Comparison of ENCODE assay signal across 27 cellular contexts in genomic region chr5:660491-661030, GRCh38. TPM values are rescaled to one million over a fixed set of nuclear protein-coding genes. Genes with fewer than 3 reads are reported as not detected.
"Had no signal": no experiment of that assay in that cellular context is flagged by ENCODE, and none has a peak within 500 bp of the region (broad histone marks: within the 10 kb centered on the region; RNA-seq: fewer than 3 reads in every experiment).

No MANE protein-coding gene starts in this region.

- H3K9me3 ChIP-seq: SJCRH30, SK-N-SH had no signal

- H3K4me1 Mint-ChIP-seq: activated B cell treated with CpG ODN at 0.5 μM for 24 hours; activated CD4-positive, alpha-beta T cell treated with anti-CD3 and anti-CD28 coated beads, Interleukin-2, amount 10 ng/mL, durations not matched to agents 24 days and 14 days; activated CD8-positive, alpha-beta memory T cell treated with anti-CD3 and anti-CD28 coated beads, Interleukin-2, amount 10 ng/mL, durations not matched to agents 7 days and 5 days; brain had no signal

- DNase-seq: activated B cell treated with CpG ODN at 0.5 μM for 24 hours; activated CD4-positive, alpha-beta T cell treated with anti-CD3 and anti-CD28 coated beads for 1 hour; activated CD4-positive, alpha-beta T cell treated with anti-CD3 and anti-CD28 coated beads, Interleukin-2, amount 10 ng/mL, durations not matched to agents 24 days and 14 days; activated CD4-positive, alpha-beta T cell treated with anti-CD3 and anti-CD28 coated beads, Interleukin-2, amount 50 U/mL, for 48 hours; activated CD8-positive, alpha-beta memory T cell treated with anti-CD3 and anti-CD28 coated beads, Interleukin-2, amount 10 ng/mL, durations not matched to agents 7 days and 5 days; activated effector memory CD4-positive, alpha-beta T cell treated with anti-CD3 and anti-CD28 coated beads, Interleukin-2, amount 50 U/mL, for 16 hours; activated naive CD4-positive, alpha-beta T cell treated with Interleukin-2 at 50 U/mL for 16 hours; activated T-cell treated with anti-CD3 and anti-CD28 coated beads, Interleukin-2, amount 50 U/mL, for 24 hours; amygdala; IMR-90; KG1; NCI-H1092; NCI-H1417 treated with DMSO at 0.1 percent for 48 hours; NCI-H1694; NCI-H2029 treated with DMSO at 0.1 percent for 48 hours; NCI-H345; NCI-H510A; NCI-H526 treated with DMSO at 0.1 percent for 48 hours; NCI-H82; SJCRH30; SK-N-SH; SW 1271; T-helper 9 cell had no signal

- H3K9me3 Mint-ChIP-seq: activated B cell treated with CpG ODN at 0.5 μM for 24 hours; activated CD4-positive, alpha-beta T cell treated with anti-CD3 and anti-CD28 coated beads, Interleukin-2, amount 10 ng/mL, durations not matched to agents 24 days and 14 days; activated T-cell treated with anti-CD3 and anti-CD28 coated beads, Interleukin-2, amount 50 U/mL, for 24 hours had no signal

- H3K4me3 Mint-ChIP-seq: activated B cell treated with CpG ODN at 0.5 μM for 24 hours; activated CD4-positive, alpha-beta T cell treated with anti-CD3 and anti-CD28 coated beads, Interleukin-2, amount 10 ng/mL, durations not matched to agents 24 days and 14 days; activated CD8-positive, alpha-beta memory T cell treated with anti-CD3 and anti-CD28 coated beads, Interleukin-2, amount 10 ng/mL, durations not matched to agents 7 days and 5 days; activated naive CD8-positive, alpha-beta T cell; activated T-cell treated with anti-CD3 and anti-CD28 coated beads, Interleukin-2, amount 50 U/mL, for 24 hours; brain had no signal

- H3K27me3 Mint-ChIP-seq: activated B cell treated with CpG ODN at 0.5 μM for 24 hours; activated CD4-positive, alpha-beta T cell treated with anti-CD3 and anti-CD28 coated beads, Interleukin-2, amount 10 ng/mL, durations not matched to agents 24 days and 14 days; activated CD8-positive, alpha-beta memory T cell treated with anti-CD3 and anti-CD28 coated beads, Interleukin-2, amount 10 ng/mL, durations not matched to agents 7 days and 5 days; activated naive CD8-positive, alpha-beta T cell; activated T-cell treated with anti-CD3 and anti-CD28 coated beads, Interleukin-2, amount 50 U/mL, for 24 hours; brain had no signal

- ATAC-seq: activated CD8-positive, alpha-beta memory T cell treated with anti-CD3 and anti-CD28 coated beads, Interleukin-2, amount 10 ng/mL, durations not matched to agents 7 days and 5 days had no signal

- H3K4me1 ChIP-seq: SJCRH30 had no signal

- H3K4me3 ChIP-seq: SJCRH30 had no signal

- H3K27ac ChIP-seq: SJCRH30 had no signal

- H3K27ac Mint-ChIP-seq: activated B cell treated with CpG ODN at 0.5 μM for 24 hours; activated CD4-positive, alpha-beta T cell treated with anti-CD3 and anti-CD28 coated beads, Interleukin-2, amount 10 ng/mL, durations not matched to agents 24 days and 14 days; activated CD8-positive, alpha-beta memory T cell treated with anti-CD3 and anti-CD28 coated beads, Interleukin-2, amount 10 ng/mL, durations not matched to agents 7 days and 5 days; activated naive CD8-positive, alpha-beta T cell; activated T-cell treated with anti-CD3 and anti-CD28 coated beads, Interleukin-2, amount 50 U/mL, for 24 hours had no signal

- H3K27me3 ChIP-seq: SJCRH30 had no signal

RNA-seq across cellular contexts. Expression of gene TPPP, which starts 32.6 kb away (rescaled TPM):
- total RNA-seq: activated CD4-positive, alpha-beta T cell treated with anti-CD3 and anti-CD28 coated beads, Interleukin-2, amount 10 ng/mL, durations not matched to agents 24 days and 14 days; LHCN-M2; OCI-LY7 had no signal
